In genomic region chr4:132651193-132651592, GRCh38 we compare ENCODE assay signal across 4 cellular contexts.
"Had no signal": no experiment of that assay in that cellular context is flagged by ENCODE, and none has a peak within 500 bp of the region (broad histone marks: within the 10 kb centered on the region; RNA-seq: fewer than 3 reads in every experiment).

No MANE protein-coding gene starts in this region.

- H2AFZ ChIP-seq: GM23248 had no signal

- H3K4me3 ChIP-seq: GM23248, K562 had no signal

- H3K27ac ChIP-seq: GM23248 had no signal

- H3K27ac Mint-ChIP-seq: H9 had no signal

- ATAC-seq: K562 had no signal

- DNase-seq: GM23248, H9, IMR-90 had no signal

- H3K4me3 Mint-ChIP-seq: H9 had no signal

- H3K9ac ChIP-seq: GM23248 had no signal
